ENCODE assay signal across 1 cellular context in the genomic region with DNA sequence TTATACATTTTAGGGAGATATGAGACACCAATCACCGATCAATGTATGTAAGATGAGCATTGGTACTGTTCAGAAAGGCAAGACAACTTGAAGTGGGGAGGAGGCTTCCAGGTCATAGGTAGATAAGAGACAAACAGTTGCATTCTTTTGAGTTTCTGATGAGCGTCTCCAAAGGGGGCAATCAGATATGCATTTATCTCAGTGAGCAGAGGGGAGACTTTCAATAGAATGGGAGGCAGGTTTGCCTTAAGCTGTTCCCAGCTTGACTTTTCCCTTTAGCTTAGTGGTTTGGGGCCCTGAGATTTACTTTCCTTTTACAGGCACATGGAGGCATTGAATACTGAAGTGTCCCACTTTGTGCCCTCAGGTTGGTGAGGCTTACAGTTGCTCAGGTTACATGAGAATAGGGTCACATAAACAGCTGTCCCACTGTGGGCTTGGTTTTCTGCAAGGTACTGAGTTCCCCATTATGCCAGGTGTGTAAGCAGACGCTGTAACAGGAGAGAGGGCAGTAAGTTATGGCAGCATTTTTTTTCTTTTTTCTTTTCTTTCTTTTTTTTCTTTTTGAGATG.
TF ChIP-seq lines count a peak whose summit lies in the region.

No MANE protein-coding gene starts in this region.

TF ChIP-seq in K562, 482 proteins besides CTCF, POLR2A, EP300 and RAD21 (continued from another document and continues in another):
- TF ChIP-seq, protein P1, sequence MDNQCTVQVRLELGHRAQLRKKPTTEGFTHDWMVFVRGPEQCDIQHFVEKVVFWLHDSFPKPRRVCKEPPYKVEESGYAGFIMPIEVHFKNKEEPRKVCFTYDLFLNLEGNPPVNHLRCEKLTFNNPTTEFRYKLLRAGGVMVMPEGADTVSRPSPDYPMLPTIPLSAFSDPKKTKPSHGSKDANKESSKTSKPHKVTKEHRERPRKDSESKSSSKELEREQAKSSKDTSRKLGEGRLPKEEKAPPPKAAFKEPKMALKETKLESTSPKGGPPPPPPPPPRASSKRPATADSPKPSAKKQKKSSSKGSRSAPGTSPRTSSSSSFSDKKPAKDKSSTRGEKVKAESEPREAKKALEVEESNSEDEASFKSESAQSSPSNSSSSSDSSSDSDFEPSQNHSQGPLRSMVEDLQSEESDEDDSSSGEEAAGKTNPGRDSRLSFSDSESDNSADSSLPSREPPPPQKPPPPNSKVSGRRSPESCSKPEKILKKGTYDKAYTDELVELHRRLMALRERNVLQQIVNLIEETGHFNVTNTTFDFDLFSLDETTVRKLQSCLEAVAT (IDR thresholded peaks at IDR 0.05), result no peak
- TF ChIP-seq ZNF239 (CRISPR knock-in tag; IDR thresholded peaks at IDR 0.05) (no peak), CEBPG (CRISPR knock-in tag; IDR thresholded peaks at IDR 0.05) (no peak), CEBPG (tag; conservative IDR thresholded peaks at IDR 0.05 in 1 of 2, IDR thresholded peaks at IDR 0.05 in 1 of 2) (no peak), TCF7 (IDR thresholded peaks at IDR 0.05; ENCODE audit: borderline replicate concordance) (no peak), ZNF324 (CRISPR knock-in tag; IDR thresholded peaks at IDR 0.05) (no peak), TAF7 (tag; IDR thresholded peaks at IDR 0.05) (no peak), ZNF253 (CRISPR knock-in tag; conservative IDR thresholded peaks at IDR 0.05) (no peak), TAF15 (IDR thresholded peaks at IDR 0.05; ENCODE audit: low read depth, low read length) (no peak), TOE1 (IDR thresholded peaks at IDR 0.05; ENCODE audit: borderline replicate concordance) (no peak), TOE1 (CRISPR knock-in tag; IDR thresholded peaks at IDR 0.05; ENCODE audit: borderline replicate concordance, low read depth) (0 out of 2 replicates have a peak, but pooled peaks have one; percentile 63), ZC3H4 (CRISPR knock-in tag; IDR thresholded peaks at IDR 0.05; ENCODE audit: borderline replicate concordance) (0 out of 2 replicates have a peak, but pooled peaks have one; percentile 75), ARHGAP35 (IDR thresholded peaks at IDR 0.05; ENCODE audit: partially characterized antibody) (no peak), EGR1 (conservative IDR thresholded peaks at IDR 0.05) (no peak), MTA3 (IDR thresholded peaks at IDR 0.05; ENCODE audit: borderline replicate concordance) (no peak), ZNF75A (CRISPR knock-in tag; IDR thresholded peaks at IDR 0.05) (no peak), BACH1 (tag; IDR thresholded peaks at IDR 0.05) (no peak), ZNF174 (CRISPR knock-in tag; IDR thresholded peaks at IDR 0.05) (no peak), PYGO2 (tag; IDR thresholded peaks at IDR 0.05) (peak; percentile 22; the same call in 1 of the 2 replicates), ZNF217 (CRISPR knock-in tag; IDR thresholded peaks at IDR 0.05) (no peak)
- TF ChIP-seq, protein P2, sequence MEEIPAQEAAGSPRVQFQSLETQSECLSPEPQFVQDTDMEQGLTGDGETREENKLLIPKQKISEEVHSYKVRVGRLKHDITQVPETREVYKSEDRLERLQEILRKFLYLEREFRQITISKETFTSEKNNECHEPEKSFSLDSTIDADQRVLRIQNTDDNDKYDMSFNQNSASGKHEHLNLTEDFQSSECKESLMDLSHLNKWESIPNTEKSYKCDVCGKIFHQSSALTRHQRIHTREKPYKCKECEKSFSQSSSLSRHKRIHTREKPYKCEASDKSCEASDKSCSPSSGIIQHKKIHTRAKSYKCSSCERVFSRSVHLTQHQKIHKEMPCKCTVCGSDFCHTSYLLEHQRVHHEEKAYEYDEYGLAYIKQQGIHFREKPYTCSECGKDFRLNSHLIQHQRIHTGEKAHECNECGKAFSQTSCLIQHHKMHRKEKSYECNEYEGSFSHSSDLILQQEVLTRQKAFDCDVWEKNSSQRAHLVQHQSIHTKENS (CRISPR knock-in tag; IDR thresholded peaks at IDR 0.05), result no peak
- TF ChIP-seq, protein P3, sequence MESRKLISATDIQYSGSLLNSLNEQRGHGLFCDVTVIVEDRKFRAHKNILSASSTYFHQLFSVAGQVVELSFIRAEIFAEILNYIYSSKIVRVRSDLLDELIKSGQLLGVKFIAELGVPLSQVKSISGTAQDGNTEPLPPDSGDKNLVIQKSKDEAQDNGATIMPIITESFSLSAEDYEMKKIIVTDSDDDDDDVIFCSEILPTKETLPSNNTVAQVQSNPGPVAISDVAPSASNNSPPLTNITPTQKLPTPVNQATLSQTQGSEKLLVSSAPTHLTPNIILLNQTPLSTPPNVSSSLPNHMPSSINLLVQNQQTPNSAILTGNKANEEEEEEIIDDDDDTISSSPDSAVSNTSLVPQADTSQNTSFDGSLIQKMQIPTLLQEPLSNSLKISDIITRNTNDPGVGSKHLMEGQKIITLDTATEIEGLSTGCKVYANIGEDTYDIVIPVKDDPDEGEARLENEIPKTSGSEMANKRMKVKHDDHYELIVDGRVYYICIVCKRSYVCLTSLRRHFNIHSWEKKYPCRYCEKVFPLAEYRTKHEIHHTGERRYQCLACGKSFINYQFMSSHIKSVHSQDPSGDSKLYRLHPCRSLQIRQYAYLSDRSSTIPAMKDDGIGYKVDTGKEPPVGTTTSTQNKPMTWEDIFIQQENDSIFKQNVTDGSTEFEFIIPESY (CRISPR knock-in tag; IDR thresholded peaks at IDR 0.05), result no peak
- TF ChIP-seq, protein P4, sequence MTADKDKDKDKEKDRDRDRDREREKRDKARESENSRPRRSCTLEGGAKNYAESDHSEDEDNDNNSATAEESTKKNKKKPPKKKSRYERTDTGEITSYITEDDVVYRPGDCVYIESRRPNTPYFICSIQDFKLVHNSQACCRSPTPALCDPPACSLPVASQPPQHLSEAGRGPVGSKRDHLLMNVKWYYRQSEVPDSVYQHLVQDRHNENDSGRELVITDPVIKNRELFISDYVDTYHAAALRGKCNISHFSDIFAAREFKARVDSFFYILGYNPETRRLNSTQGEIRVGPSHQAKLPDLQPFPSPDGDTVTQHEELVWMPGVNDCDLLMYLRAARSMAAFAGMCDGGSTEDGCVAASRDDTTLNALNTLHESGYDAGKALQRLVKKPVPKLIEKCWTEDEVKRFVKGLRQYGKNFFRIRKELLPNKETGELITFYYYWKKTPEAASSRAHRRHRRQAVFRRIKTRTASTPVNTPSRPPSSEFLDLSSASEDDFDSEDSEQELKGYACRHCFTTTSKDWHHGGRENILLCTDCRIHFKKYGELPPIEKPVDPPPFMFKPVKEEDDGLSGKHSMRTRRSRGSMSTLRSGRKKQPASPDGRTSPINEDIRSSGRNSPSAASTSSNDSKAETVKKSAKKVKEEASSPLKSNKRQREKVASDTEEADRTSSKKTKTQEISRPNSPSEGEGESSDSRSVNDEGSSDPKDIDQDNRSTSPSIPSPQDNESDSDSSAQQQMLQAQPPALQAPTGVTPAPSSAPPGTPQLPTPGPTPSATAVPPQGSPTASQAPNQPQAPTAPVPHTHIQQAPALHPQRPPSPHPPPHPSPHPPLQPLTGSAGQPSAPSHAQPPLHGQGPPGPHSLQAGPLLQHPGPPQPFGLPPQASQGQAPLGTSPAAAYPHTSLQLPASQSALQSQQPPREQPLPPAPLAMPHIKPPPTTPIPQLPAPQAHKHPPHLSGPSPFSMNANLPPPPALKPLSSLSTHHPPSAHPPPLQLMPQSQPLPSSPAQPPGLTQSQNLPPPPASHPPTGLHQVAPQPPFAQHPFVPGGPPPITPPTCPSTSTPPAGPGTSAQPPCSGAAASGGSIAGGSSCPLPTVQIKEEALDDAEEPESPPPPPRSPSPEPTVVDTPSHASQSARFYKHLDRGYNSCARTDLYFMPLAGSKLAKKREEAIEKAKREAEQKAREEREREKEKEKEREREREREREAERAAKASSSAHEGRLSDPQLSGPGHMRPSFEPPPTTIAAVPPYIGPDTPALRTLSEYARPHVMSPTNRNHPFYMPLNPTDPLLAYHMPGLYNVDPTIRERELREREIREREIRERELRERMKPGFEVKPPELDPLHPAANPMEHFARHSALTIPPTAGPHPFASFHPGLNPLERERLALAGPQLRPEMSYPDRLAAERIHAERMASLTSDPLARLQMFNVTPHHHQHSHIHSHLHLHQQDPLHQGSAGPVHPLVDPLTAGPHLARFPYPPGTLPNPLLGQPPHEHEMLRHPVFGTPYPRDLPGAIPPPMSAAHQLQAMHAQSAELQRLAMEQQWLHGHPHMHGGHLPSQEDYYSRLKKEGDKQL (CRISPR knock-in tag; IDR thresholded peaks at IDR 0.05; ENCODE audit: borderline replicate concordance), result 0 out of 2 replicates have a peak, but pooled peaks have one; percentile 63
- TF ChIP-seq, protein P5, sequence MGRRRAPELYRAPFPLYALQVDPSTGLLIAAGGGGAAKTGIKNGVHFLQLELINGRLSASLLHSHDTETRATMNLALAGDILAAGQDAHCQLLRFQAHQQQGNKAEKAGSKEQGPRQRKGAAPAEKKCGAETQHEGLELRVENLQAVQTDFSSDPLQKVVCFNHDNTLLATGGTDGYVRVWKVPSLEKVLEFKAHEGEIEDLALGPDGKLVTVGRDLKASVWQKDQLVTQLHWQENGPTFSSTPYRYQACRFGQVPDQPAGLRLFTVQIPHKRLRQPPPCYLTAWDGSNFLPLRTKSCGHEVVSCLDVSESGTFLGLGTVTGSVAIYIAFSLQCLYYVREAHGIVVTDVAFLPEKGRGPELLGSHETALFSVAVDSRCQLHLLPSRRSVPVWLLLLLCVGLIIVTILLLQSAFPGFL (CRISPR knock-in tag; IDR thresholded peaks at IDR 0.05), result no peak
- TF ChIP-seq, protein P6, sequence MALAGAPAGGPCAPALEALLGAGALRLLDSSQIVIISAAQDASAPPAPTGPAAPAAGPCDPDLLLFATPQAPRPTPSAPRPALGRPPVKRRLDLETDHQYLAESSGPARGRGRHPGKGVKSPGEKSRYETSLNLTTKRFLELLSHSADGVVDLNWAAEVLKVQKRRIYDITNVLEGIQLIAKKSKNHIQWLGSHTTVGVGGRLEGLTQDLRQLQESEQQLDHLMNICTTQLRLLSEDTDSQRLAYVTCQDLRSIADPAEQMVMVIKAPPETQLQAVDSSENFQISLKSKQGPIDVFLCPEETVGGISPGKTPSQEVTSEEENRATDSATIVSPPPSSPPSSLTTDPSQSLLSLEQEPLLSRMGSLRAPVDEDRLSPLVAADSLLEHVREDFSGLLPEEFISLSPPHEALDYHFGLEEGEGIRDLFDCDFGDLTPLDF (CRISPR knock-in tag; IDR thresholded peaks at IDR 0.05), result no peak
- TF ChIP-seq, protein P7, sequence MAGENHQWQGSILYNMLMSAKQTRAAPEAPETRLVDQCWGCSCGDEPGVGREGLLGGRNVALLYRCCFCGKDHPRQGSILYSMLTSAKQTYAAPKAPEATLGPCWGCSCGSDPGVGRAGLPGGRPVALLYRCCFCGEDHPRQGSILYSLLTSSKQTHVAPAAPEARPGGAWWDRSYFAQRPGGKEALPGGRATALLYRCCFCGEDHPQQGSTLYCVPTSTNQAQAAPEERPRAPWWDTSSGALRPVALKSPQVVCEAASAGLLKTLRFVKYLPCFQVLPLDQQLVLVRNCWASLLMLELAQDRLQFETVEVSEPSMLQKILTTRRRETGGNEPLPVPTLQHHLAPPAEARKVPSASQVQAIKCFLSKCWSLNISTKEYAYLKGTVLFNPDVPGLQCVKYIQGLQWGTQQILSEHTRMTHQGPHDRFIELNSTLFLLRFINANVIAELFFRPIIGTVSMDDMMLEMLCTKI (IDR thresholded peaks at IDR 0.05; ENCODE audit: partially characterized antibody), result no peak
- TF ChIP-seq, protein P8, sequence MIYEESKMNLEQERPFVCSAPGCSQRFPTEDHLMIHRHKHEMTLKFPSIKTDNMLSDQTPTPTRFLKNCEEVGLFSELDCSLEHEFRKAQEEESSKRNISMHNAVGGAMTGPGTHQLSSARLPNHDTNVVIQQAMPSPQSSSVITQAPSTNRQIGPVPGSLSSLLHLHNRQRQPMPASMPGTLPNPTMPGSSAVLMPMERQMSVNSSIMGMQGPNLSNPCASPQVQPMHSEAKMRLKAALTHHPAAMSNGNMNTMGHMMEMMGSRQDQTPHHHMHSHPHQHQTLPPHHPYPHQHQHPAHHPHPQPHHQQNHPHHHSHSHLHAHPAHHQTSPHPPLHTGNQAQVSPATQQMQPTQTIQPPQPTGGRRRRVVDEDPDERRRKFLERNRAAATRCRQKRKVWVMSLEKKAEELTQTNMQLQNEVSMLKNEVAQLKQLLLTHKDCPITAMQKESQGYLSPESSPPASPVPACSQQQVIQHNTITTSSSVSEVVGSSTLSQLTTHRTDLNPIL (CRISPR knock-in tag; IDR thresholded peaks at IDR 0.05), result no peak
- TF ChIP-seq, protein P9, sequence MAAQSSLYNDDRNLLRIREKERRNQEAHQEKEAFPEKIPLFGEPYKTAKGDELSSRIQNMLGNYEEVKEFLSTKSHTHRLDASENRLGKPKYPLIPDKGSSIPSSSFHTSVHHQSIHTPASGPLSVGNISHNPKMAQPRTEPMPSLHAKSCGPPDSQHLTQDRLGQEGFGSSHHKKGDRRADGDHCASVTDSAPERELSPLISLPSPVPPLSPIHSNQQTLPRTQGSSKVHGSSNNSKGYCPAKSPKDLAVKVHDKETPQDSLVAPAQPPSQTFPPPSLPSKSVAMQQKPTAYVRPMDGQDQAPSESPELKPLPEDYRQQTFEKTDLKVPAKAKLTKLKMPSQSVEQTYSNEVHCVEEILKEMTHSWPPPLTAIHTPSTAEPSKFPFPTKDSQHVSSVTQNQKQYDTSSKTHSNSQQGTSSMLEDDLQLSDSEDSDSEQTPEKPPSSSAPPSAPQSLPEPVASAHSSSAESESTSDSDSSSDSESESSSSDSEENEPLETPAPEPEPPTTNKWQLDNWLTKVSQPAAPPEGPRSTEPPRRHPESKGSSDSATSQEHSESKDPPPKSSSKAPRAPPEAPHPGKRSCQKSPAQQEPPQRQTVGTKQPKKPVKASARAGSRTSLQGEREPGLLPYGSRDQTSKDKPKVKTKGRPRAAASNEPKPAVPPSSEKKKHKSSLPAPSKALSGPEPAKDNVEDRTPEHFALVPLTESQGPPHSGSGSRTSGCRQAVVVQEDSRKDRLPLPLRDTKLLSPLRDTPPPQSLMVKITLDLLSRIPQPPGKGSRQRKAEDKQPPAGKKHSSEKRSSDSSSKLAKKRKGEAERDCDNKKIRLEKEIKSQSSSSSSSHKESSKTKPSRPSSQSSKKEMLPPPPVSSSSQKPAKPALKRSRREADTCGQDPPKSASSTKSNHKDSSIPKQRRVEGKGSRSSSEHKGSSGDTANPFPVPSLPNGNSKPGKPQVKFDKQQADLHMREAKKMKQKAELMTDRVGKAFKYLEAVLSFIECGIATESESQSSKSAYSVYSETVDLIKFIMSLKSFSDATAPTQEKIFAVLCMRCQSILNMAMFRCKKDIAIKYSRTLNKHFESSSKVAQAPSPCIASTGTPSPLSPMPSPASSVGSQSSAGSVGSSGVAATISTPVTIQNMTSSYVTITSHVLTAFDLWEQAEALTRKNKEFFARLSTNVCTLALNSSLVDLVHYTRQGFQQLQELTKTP (IDR thresholded peaks at IDR 0.05; ENCODE audit: low read depth in 1 of 2, partially characterized antibody in 2 of 2), result no peak
- TF ChIP-seq, protein P10, sequence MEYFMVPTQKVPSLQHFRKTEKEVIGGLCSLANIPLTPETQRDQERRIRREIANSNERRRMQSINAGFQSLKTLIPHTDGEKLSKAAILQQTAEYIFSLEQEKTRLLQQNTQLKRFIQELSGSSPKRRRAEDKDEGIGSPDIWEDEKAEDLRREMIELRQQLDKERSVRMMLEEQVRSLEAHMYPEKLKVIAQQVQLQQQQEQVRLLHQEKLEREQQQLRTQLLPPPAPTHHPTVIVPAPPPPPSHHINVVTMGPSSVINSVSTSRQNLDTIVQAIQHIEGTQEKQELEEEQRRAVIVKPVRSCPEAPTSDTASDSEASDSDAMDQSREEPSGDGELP (CRISPR knock-in tag; IDR thresholded peaks at IDR 0.05; ENCODE audit: borderline replicate concordance), result no peak
